In genomic region chr2:108417254-108417653, GRCh38 we compare ENCODE assay signal across 17 cellular contexts. TPM values are rescaled to one million over a fixed set of nuclear protein-coding genes. Genes with fewer than 3 reads are reported as not detected.
DNase-seq lines count a peak whose midpoint lies in the region; ATAC-seq and TF ChIP-seq lines count a peak whose summit lies in the region.
"Had no signal": no experiment of that assay in that cellular context is flagged by ENCODE, and none has a peak within 500 bp of the region (broad histone marks: within the 10 kb centered on the region; RNA-seq: fewer than 3 reads in every experiment).

No MANE protein-coding gene starts in this region.

- BruUV-seq in OCI-LY7 (replicated peaks; lab: Mats Ljungman, UMichigan): no TSS peak

- H3K27me3 ChIP-seq in heart right ventricle: no peaks in the 10 kb centered on the region
- no peaks in the 10 kb centered on the region for H3K27me3 ChIP-seq in right atrium auricular region
- H3K27me3 ChIP-seq in foreskin keratinocyte: no peaks in the 10 kb centered on the region
- H3K27me3 ChIP-seq: BLaER1, pancreas, thyroid gland had no signal

- no peak for ATAC-seq in heart right ventricle
- no peak for ATAC-seq in foreskin keratinocyte
- no peak for ATAC-seq in Right ventricle myocardium superior (ENCODE audit: poor library complexity)

- no peaks in the 10 kb centered on the region for H3K36me3 ChIP-seq in heart right ventricle
- H3K36me3 ChIP-seq in right atrium auricular region: no peaks in the 10 kb centered on the region
- no peaks in the 10 kb centered on the region for H3K36me3 ChIP-seq in OCI-LY7 (ENCODE audit: insufficient read depth, low read length)
- H3K36me3 ChIP-seq: BLaER1, pancreas, thyroid gland had no signal

- H3K27ac ChIP-seq in heart right ventricle (no peak overlapping the region), right atrium auricular region (no peak overlapping the region), OCI-LY7 (ENCODE audit: low read depth, low read length, poor library complexity, severe bottlenecking) (no peak overlapping the region), foreskin keratinocyte (no peak overlapping the region)
- H3K27ac ChIP-seq: BLaER1, epithelial cell of prostate, pancreas, thyroid gland had no signal

- H3K79me2 ChIP-seq in OCI-LY7 (ENCODE audit: insufficient read depth, low read depth, low read length): no peaks in the 10 kb centered on the region

- H3K9me3 ChIP-seq in heart right ventricle (no peaks in the 10 kb centered on the region), right atrium auricular region (no peaks in the 10 kb centered on the region), OCI-LY7 (ENCODE audit: low read length) (no peaks in the 10 kb centered on the region)
- H3K9me3 ChIP-seq: BLaER1, pancreas, thyroid gland had no signal

- DNase-seq in heart right ventricle (no peak), right atrium auricular region (ENCODE audit: low spot score) (no peak), OCI-LY7 (ENCODE audit: low spot score) (peak; percentile 17), foreskin keratinocyte (peak in 1 of 2 donors; percentile 17), NCI-H2029 (lab: John Stamatoyannopoulos, UW) (no peak), Right ventricle myocardium superior (no peak), activated T-cell treated with anti-CD3 and anti-CD28 coated beads for 4 hours (no peak), CD1c-positive myeloid dendritic cell (ENCODE audit: extremely low spot score) (no peak)
- DNase-seq: amygdala, KBM-7, NCI-H524 treated with DMSO at 0.1 percent for 48 hours, pancreas, thyroid gland had no signal

- H3K9me2 ChIP-seq in OCI-LY7 (ENCODE audit: insufficient read depth, low read length): no peaks in the 10 kb centered on the region

- POLR2A ChIA-PET in OCI-LY7 (lab: Charles Lee): interaction anchor here (0.5 kb wide), 1 partner anchor 363 kb away, joined by 4 read pairs; no protein-coding TSS in a partner anchor

- no peak overlapping the region for H2AFZ ChIP-seq in OCI-LY7 (ENCODE audit: low read length)

- no peak overlapping the region for H3K4me2 ChIP-seq in OCI-LY7 (ENCODE audit: low read length)
- H3K4me2 ChIP-seq: BLaER1 had no signal

- H3K4me3 ChIP-seq in heart right ventricle: no peak overlapping the region
- H3K4me3 ChIP-seq in right atrium auricular region: no peak overlapping the region
- H3K4me3 ChIP-seq in OCI-LY7 (ENCODE audit: low read depth, low read length, poor library complexity, severe bottlenecking): no peak overlapping the region
- H3K4me3 ChIP-seq: BLaER1, pancreas, thyroid gland had no signal

- H4K20me1 ChIP-seq in OCI-LY7 (ENCODE audit: insufficient read depth, low read length): no peaks in the 10 kb centered on the region
- H4K20me1 ChIP-seq: BLaER1 had no signal

- peak in 5 of 9 donors; percentile 10 to 36 (median 14) for TF ChIP-seq CTCF in heart right ventricle (IDR thresholded peaks at IDR 0.05)
- TF ChIP-seq CTCF in right atrium auricular region (IDR thresholded peaks at IDR 0.05): no peak
- peak; percentile 33; the same call in 1 of the 2 replicates for TF ChIP-seq CTCF in OCI-LY7 (conservative IDR thresholded peaks at IDR 0.05; ENCODE audit: low read length)
- TF ChIP-seq CTCF in foreskin keratinocyte (conservative IDR thresholded peaks at IDR 0.05): peak; percentile 50

- H3K4me1 ChIP-seq in heart right ventricle (no peaks in the 10 kb centered on the region), right atrium auricular region (no peaks in the 10 kb centered on the region), OCI-LY7 (ENCODE audit: insufficient read depth, low read length, poor library complexity, severe bottlenecking) (no peaks in the 10 kb centered on the region), foreskin keratinocyte (peaks cover 23% of the 10 kb centered on the region)
- H3K4me1 ChIP-seq: BLaER1, pancreas, thyroid gland had no signal

- intact Hi-C loops in heart right ventricle (cut with DNase I) (no loop called here), OCI-LY7 (cut with micrococcal nuclease; ENCODE audit: unreplicated experiment) (no loop called here), Right ventricle myocardium superior (cut with DNase I) (no loop called here)

- CTCF ChIA-PET in OCI-LY7 (lab: Charles Lee; ENCODE audit: unreplicated experiment): no interaction called here

- 61 to 66% methylated on average over 2 of the region's 2 CpGs for WGBS in heart right ventricle, 2 donors

RNA-seq across cellular contexts. Expression of gene GCC2, which starts 31.8 kb away (rescaled TPM):
- total RNA-seq in heart right ventricle (10 to 100 TPM; 22.2 to 31.8 (median 27.3) TPM), right atrium auricular region (10 to 100 TPM; 12.8 to 16.1 TPM), OCI-LY7 (2022) (43.9 and 51.1 TPM in 2 replicates), foreskin keratinocyte (15.0 and 15.1 TPM in 2 replicates), Right ventricle myocardium superior (22.7 TPM)
- polyA plus RNA-seq in heart right ventricle (1 to 10 TPM; 4.1 to 9.5 TPM), foreskin keratinocyte (1.8 and 2.2 TPM in 2 replicates)
- 19.7 and 28.2 TPM in 2 replicates for total RNA-seq in OCI-LY7 (2014; rRNA removed; shearing (Covaris generic))

RNA-seq across cellular contexts. Expression of gene SULT1C4, which starts 39.5 kb away (rescaled TPM):
- total RNA-seq in heart right ventricle (1 to 10 TPM; 1.6 to 5.6 (median 4.0) TPM), right atrium auricular region (10 to 100 TPM in 1 of 2 donors, 1 to 10 TPM in 1; 9.8 to 16.0 TPM), OCI-LY7 (2022) (not detected in 2 replicates), foreskin keratinocyte (not detected in 2 replicates), Right ventricle myocardium superior (2.7 TPM)
- polyA plus RNA-seq in heart right ventricle (1 to 10 TPM; 1.7 to 1.9 TPM), foreskin keratinocyte (not detected in 2 replicates)
- not detected in 2 replicates for total RNA-seq in OCI-LY7 (2014; rRNA removed; shearing (Covaris generic))
- total RNA-seq: activated CD8-positive, alpha-beta memory T cell treated with anti-CD3 and anti-CD28 coated beads for 36 hours; T-helper 2 cell treated with Interferon-gamma antibody and Interleukin-4, amounts not matched to agents 100 ng/mL and 5 ng/mL, for 36 hours had no signal

Comparison
In these comparisons a context has a peak if more than half of its experiments do, and no peak if none do; other contexts are left out.
1. CTCF ChIP-seq: peak in heart right ventricle (5 of 9), OCI-LY7 (single experiment) and foreskin keratinocyte (single experiment); none in right atrium auricular region (0 of 2).